ENCODE assay signal across 12 cellular contexts in the genomic region with DNA sequence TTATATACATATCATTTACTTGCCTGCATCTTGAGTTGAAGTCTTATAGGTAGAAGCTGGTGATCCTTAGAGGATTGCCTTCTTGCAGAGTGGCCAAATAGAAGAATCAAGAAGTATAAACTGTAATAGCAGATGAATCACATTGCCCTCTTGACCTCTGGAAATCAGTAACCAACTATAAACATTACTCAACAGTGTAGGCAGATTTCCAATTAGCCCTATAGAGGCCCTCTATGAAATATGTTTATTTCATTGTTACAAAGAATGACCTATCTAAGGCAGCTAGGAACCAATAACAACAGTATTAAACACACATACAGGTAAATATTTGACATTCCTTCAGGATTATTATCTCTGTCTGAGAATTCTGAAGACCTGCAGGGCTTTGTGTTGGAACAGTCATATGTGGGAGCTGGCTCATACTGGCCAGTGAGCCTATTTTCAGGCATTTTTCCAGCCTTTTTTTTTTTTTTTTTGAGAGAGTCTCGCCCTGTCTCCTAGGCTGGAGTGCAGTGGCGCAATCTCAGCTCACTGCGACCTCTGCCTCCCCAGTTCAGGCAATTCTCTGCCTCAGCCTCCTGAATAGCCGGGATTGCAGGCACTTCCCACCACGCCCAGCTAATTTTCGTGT. TPM values are rescaled to one million over a fixed set of nuclear protein-coding genes. Genes with fewer than 3 reads are reported as not detected.
DNase-seq lines count a peak whose midpoint lies in the region; ATAC-seq and TF ChIP-seq lines count a peak whose summit lies in the region.
"Had no signal": no experiment of that assay in that cellular context is flagged by ENCODE, and none has a peak within 500 bp of the region (broad histone marks: within the 10 kb centered on the region; RNA-seq: fewer than 3 reads in every experiment).

No MANE protein-coding gene starts in this region.

- ATAC-seq in GM21619 (IDR thresholded peaks at IDR 0.05; ENCODE audit: unreplicated experiment) (no peak), GM18498 (IDR thresholded peaks at IDR 0.05; ENCODE audit: unreplicated experiment) (no peak)
- ATAC-seq in effector memory CD8-positive, alpha-beta T cell (replicated peaks) = no peak

- no peak overlapping the region for H3K4me3 ChIP-seq in fibroblast of pulmonary artery (replicated peaks; ENCODE audit: low read depth, low read length)
- H3K4me3 ChIP-seq: testis had no signal

- H3K4me1 Mint-ChIP-seq in effector memory CD8-positive, alpha-beta T cell (ENCODE audit: low read depth in 2 of 2) = no peaks in the 10 kb centered on the region

- peaks cover 19 to 25% of the 10 kb centered on the region in 2 donors for H3K27me3 Mint-ChIP-seq in effector memory CD8-positive, alpha-beta T cell

- H3K4me3 Mint-ChIP-seq in effector memory CD8-positive, alpha-beta T cell = no peak overlapping the region
- H3K4me3 Mint-ChIP-seq: activated T-cell treated with anti-CD3 and anti-CD28 coated beads, Interleukin-2, amount 50 U/mL, for 24 hours had no signal

- DNase-seq in ELR (ENCODE audit: low read depth) (peak; percentile 89), RKO (ENCODE audit: low spot score) (peak; percentile 57), fibroblast of pulmonary artery (ENCODE audit: low read depth) (peak; percentile 81), pulmonary artery endothelial cell (ENCODE audit: low read depth, low spot score) (peak; percentile 37)
- no peak for DNase-seq in stimulated activated CD4-positive, alpha-beta T cell treated with anti-CD3 and anti-CD28 coated beads, Interleukin-1b, Interleukin-23, amount 100 ng/mL, for 48 hours
- no peak for DNase-seq in effector memory CD8-positive, alpha-beta T cell
- DNase-seq: activated T-cell treated with anti-CD3 and anti-CD28 coated beads, Interleukin-2, amount 50 U/mL, for 24 hours; NCI-H187; T-helper 1 cell; testis had no signal

- H3K36me3 Mint-ChIP-seq in effector memory CD8-positive, alpha-beta T cell (ENCODE audit: insufficient read depth) = no peaks in the 10 kb centered on the region

- no peak overlapping the region for H3K27ac Mint-ChIP-seq in effector memory CD8-positive, alpha-beta T cell
- H3K27ac Mint-ChIP-seq: activated T-cell treated with anti-CD3 and anti-CD28 coated beads, Interleukin-2, amount 50 U/mL, for 24 hours had no signal

- H3K9me3 Mint-ChIP-seq in effector memory CD8-positive, alpha-beta T cell = no peaks in the 10 kb centered on the region

- TF ChIP-seq CTCF in fibroblast of pulmonary artery (IDR thresholded peaks at IDR 0.05; ENCODE audit: low read length, missing control alignments) = no peak

RNA-seq across cellular contexts. Expression of a gene that starts 7.2 kb away (rescaled TPM):
- 201 and 214 TPM in 2 replicates for total RNA-seq in pulmonary artery endothelial cell

Comparison
In these comparisons a context has a peak if more than half of its experiments do, and no peak if none do; other contexts are left out.
1. DNase-seq: peak in ELR (single experiment), RKO (single experiment), fibroblast of pulmonary artery (single experiment) and pulmonary artery endothelial cell (single experiment); none in stimulated activated CD4-positive, alpha-beta T cell treated with anti-CD3 and anti-CD28 coated beads, Interleukin-1b, Interleukin-23, amount 100 ng/mL, for 48 hours (single experiment) and effector memory CD8-positive, alpha-beta T cell (0 of 3).